ENCODE assay signal across 8 cellular contexts in the genomic region with DNA sequence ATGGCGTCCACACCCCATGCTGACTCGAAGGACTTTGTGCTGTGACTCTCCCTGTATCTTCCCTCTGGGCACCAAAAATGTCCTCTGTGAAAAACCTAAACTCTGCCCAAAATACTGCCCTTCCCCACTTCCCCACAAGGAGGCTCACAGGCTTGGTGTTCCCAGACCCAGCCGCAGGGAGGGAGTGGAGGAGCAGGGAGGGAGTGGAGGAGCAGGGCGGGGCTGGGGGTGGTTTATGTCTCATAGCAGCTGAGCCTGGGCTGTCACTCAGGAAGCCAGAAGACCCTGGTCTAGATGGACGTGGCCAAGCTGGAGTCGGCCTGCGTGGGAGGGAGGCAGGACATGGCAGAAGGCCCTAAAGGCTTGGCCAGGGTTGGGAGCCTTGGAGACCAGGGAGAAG.
A peak's percentile ranks its signal among the peaks of the same experiment; 100 is the strongest.
DNase-seq lines count a peak whose midpoint lies in the region; ATAC-seq and TF ChIP-seq lines count a peak whose summit lies in the region.

No MANE protein-coding gene starts in this region.

- no peak overlapping the region for H3K27ac Mint-ChIP-seq in activated CD4-positive, alpha-beta T cell treated with anti-CD3 and anti-CD28 coated beads, Interleukin-2, amount 10 ng/mL, durations not matched to agents 7 days and 5 days

- ATAC-seq in left cardiac atrium: peak; percentile 38 to 60
- ATAC-seq in Right ventricle myocardium superior (ENCODE audit: poor library complexity): no peak

- no peaks in the 10 kb centered on the region for H3K9me3 Mint-ChIP-seq in activated CD4-positive, alpha-beta T cell treated with anti-CD3 and anti-CD28 coated beads, Interleukin-2, amount 10 ng/mL, durations not matched to agents 7 days and 5 days

- no peak overlapping the region for H3K4me3 ChIP-seq in fibroblast of pulmonary artery (replicated peaks; ENCODE audit: low read depth, low read length)

- H3K4me3 Mint-ChIP-seq in activated CD4-positive, alpha-beta T cell treated with anti-CD3 and anti-CD28 coated beads, Interleukin-2, amount 10 ng/mL, durations not matched to agents 7 days and 5 days: no peak overlapping the region

- CTCF ChIA-PET in activated CD4-positive, alpha-beta T cell treated with anti-CD3 and anti-CD28 coated beads, Interleukin-2, amount 10 ng/mL, durations not matched to agents 7 days and 5 days (lab: Charles Lee): interaction anchor here (1.5 kb wide), 1 partner anchor 9 kb away, joined by 5 read pairs; no protein-coding TSS in a partner anchor

- intact Hi-C loops in left cardiac atrium (cut with DNase I) (no loop called here), Right ventricle myocardium superior (cut with DNase I) (no loop called here)

- H3K36me3 Mint-ChIP-seq in activated CD4-positive, alpha-beta T cell treated with anti-CD3 and anti-CD28 coated beads, Interleukin-2, amount 10 ng/mL, durations not matched to agents 7 days and 5 days (ENCODE audit: low read depth): no peaks in the 10 kb centered on the region

- H3K4me1 Mint-ChIP-seq in activated CD4-positive, alpha-beta T cell treated with anti-CD3 and anti-CD28 coated beads, Interleukin-2, amount 10 ng/mL, durations not matched to agents 7 days and 5 days: no peaks in the 10 kb centered on the region

- peak; percentile 78 for TF ChIP-seq CTCF in fibroblast of pulmonary artery (IDR thresholded peaks at IDR 0.05; ENCODE audit: low read length, missing control alignments)

- DNase-seq in left cardiac atrium (no peak), Right ventricle myocardium superior (no peak), RKO (ENCODE audit: low spot score) (peak; percentile 47), fibroblast of pulmonary artery (ENCODE audit: low read depth) (peak; percentile 74), ureter (ENCODE audit: low spot score) (peak; percentile 53), NCI-H446 treated with DMSO at 0.1 percent for 48 hours (lab: John Stamatoyannopoulos, UW) (no peak), T-helper 9 cell (no peak)
- DNase-seq in activated CD4-positive, alpha-beta T cell treated with anti-CD3 and anti-CD28 coated beads, Interleukin-2, amount 10 ng/mL, durations not matched to agents 7 days and 5 days: no peak

- POLR2A ChIA-PET in activated CD4-positive, alpha-beta T cell treated with anti-CD3 and anti-CD28 coated beads, Interleukin-2, amount 10 ng/mL, durations not matched to agents 7 days and 5 days (lab: Charles Lee): no interaction called here

- peaks cover 5% of the 10 kb centered on the region for H3K27me3 Mint-ChIP-seq in activated CD4-positive, alpha-beta T cell treated with anti-CD3 and anti-CD28 coated beads, Interleukin-2, amount 10 ng/mL, durations not matched to agents 7 days and 5 days

Comparison
In these comparisons a context has a peak if more than half of its experiments do, and no peak if none do; other contexts are left out.
1. DNase-seq: peak in RKO (single experiment), fibroblast of pulmonary artery (single experiment) and ureter (single experiment); none in left cardiac atrium (single experiment), Right ventricle myocardium superior (single experiment), NCI-H446 treated with DMSO at 0.1 percent for 48 hours (single experiment), activated CD4-positive, alpha-beta T cell treated with anti-CD3 and anti-CD28 coated beads, Interleukin-2, amount 10 ng/mL, durations not matched to agents 7 days and 5 days (single experiment) and T-helper 9 cell (single experiment).